Comparison of ENCODE assay signal across 31 cellular contexts in genomic region chr9:80059191-80059590, GRCh38.
"Had no signal": no experiment of that assay in that cellular context is flagged by ENCODE, and none has a peak within 500 bp of the region (broad histone marks: within the 10 kb centered on the region; RNA-seq: fewer than 3 reads in every experiment).

No MANE protein-coding gene starts in this region.

- H3K36me3 ChIP-seq: adrenal gland, brain microvascular endothelial cell, breast epithelium had no signal

- FAIRE-seq: astrocyte, TTC549 had no signal

- H3K27ac ChIP-seq: adrenal gland, body of pancreas, brain microvascular endothelial cell, breast epithelium, VCaP had no signal

- H3K4me3 ChIP-seq: adrenal gland, body of pancreas, breast epithelium had no signal

- H3K4me1 ChIP-seq: body of pancreas, breast epithelium had no signal

- H3K27me3 ChIP-seq: adrenal gland, body of pancreas, brain microvascular endothelial cell, breast epithelium had no signal

- DNase-seq: activated B cell treated with CpG ODN at 0.5 μM for 24 hours; activated CD4-positive, alpha-beta memory T cell treated with anti-CD3 and anti-CD28 coated beads for 36 hours; activated CD4-positive, alpha-beta T cell treated with anti-CD3 and anti-CD28 coated beads for 4 hours; activated CD4-positive, alpha-beta T cell treated with anti-CD3 and anti-CD28 coated beads, Interleukin-2, amount 10 ng/mL, durations not matched to agents 24 days and 14 days; activated CD4-positive, alpha-beta T cell treated with anti-CD3 and anti-CD28 coated beads, Interleukin-2, amount 50 U/mL, for 1 hour; activated CD4-positive, alpha-beta T cell treated with anti-CD3 and anti-CD28 coated beads, Interleukin-2, amount 50 U/mL, for 4 hours; activated CD4-positive, CD25-positive, alpha-beta regulatory T cell treated with anti-CD3 and anti-CD28 coated beads, Interleukin-2, amount 50 U/mL, for 72 hours; activated CD8-positive, alpha-beta memory T cell treated with anti-CD3 and anti-CD28 coated beads, Interleukin-2, amount 50 U/mL, for 4 hours; activated CD8-positive, alpha-beta T cell treated with anti-CD3 and anti-CD28 coated beads for 36 hours; activated effector memory CD4-positive, alpha-beta T cell treated with anti-CD3 and anti-CD28 coated beads, Interleukin-2, amount 50 U/mL, for 16 hours; activated gamma-delta T cell treated with Interleukin-2 at 50 U/mL for 16 hours; activated naive CD4-positive, alpha-beta T cell; activated naive CD4-positive, alpha-beta T cell treated with anti-CD3 and anti-CD28 coated beads for 36 hours; activated naive CD4-positive, alpha-beta T cell treated with anti-CD3 and anti-CD28 coated beads, Interleukin-2, amount 50 U/mL, for 16 hours; activated naive CD8-positive, alpha-beta T cell treated with anti-CD3 and anti-CD28 coated beads for 36 hours; activated T-cell treated with anti-CD3 and anti-CD28 coated beads for 4 hours; activated T-cell treated with anti-CD3 and anti-CD28 coated beads, Interleukin-2, amount 50 U/mL, for 1 hour; activated T-cell treated with anti-CD3 and anti-CD28 coated beads, Interleukin-2, amount 50 U/mL, for 4 hours; activated T-cell treated with anti-CD3 and anti-CD28 coated beads, Interleukin-2, amount 50 U/mL, for 72 hours; adrenal gland; amniotic stem cell; aorta; body of pancreas; brain microvascular endothelial cell; central memory CD4-positive, alpha-beta T cell; T-helper 2 cell; T-helper 9 cell had no signal
